Comparison of ENCODE assay signal across 26 cellular contexts in genomic region chr4:10765386-10765785, GRCh38.
"Had no signal": no experiment of that assay in that cellular context is flagged by ENCODE, and none has a peak within 500 bp of the region (broad histone marks: within the 10 kb centered on the region; RNA-seq: fewer than 3 reads in every experiment).

No MANE protein-coding gene starts in this region.

- H3K4me3 Mint-ChIP-seq: activated CD8-positive, alpha-beta memory T cell treated with anti-CD3 and anti-CD28 coated beads, Interleukin-2, amount 10 ng/mL, durations not matched to agents 7 days and 5 days; activated naive CD8-positive, alpha-beta T cell treated with anti-CD3 and anti-CD28 coated beads, Interleukin-2, amount 50 U/mL, for 24 hours; activated T-cell treated with anti-CD3 and anti-CD28 coated beads, Interleukin-2, amount 50 U/mL, for 24 hours; activated T-helper 1 cell treated with anti-CD3 and anti-CD28 coated beads, Interleukin-12 subunit alpha, Interleukin-12 subunit beta, Interleukin-2, Interleukin-4 antibody, amounts not matched to agents 30 ng/mL and 10 ng/mL and 1 ng/mL, durations not matched to agents 14 hours and 24 hours and 36 hours; T-helper 1 cell treated with Interleukin-12 subunit alpha and Interleukin-12 subunit beta and Interleukin-4 antibody, amounts not matched to agents 30 μg/mL and 1 μg/mL, for 36 hours; WTC11 had no signal

- H3K27me3 ChIP-seq: ascending aorta, body of pancreas, Peyer's patch, SJSA1 had no signal

- H3K4me1 ChIP-seq: ascending aorta, body of pancreas, Peyer's patch had no signal

- DNase-seq: activated CD4-positive, alpha-beta T cell treated with anti-CD3 and anti-CD28 coated beads for 48 hours; activated CD4-positive, alpha-beta T cell treated with anti-CD3 and anti-CD28 coated beads, Interleukin-2, amount 50 U/mL, for 48 hours; activated CD4-positive, CD25-positive, alpha-beta regulatory T cell treated with anti-CD3 and anti-CD28 coated beads, Interleukin-2, amount 50 U/mL, for 72 hours; activated CD8-positive, alpha-beta memory T cell treated with anti-CD3 and anti-CD28 coated beads, Interleukin-2, amount 10 ng/mL, durations not matched to agents 7 days and 5 days; activated effector memory CD4-positive, alpha-beta T cell treated with Interleukin-2 at 50 U/mL for 16 hours; activated naive CD4-positive, alpha-beta T cell treated with Interleukin-2 at 50 U/mL for 16 hours; activated naive CD8-positive, alpha-beta T cell treated with anti-CD3 and anti-CD28 coated beads, Interleukin-2, amount 50 U/mL, for 24 hours; activated T-cell treated with anti-CD3 and anti-CD28 coated beads, Interleukin-2, amount 50 U/mL, for 24 hours; amniotic stem cell; body of pancreas; central memory CD4-positive, alpha-beta T cell; NCI-H1048; NCI-H1694 treated with DMSO at 0.1 percent for 48 hours; NCI-H2029 treated with DMSO at 0.1 percent for 48 hours; NCI-H345; NCI-H510A; NCI-H526 treated with DMSO at 0.1 percent for 48 hours; Peyer's patch; SHP77 had no signal

- H3K36me3 Mint-ChIP-seq: activated CD8-positive, alpha-beta memory T cell treated with anti-CD3 and anti-CD28 coated beads, Interleukin-2, amount 10 ng/mL, durations not matched to agents 7 days and 5 days had no signal

- H3K27ac ChIP-seq: ascending aorta, body of pancreas, coronary artery, Peyer's patch, SJSA1 had no signal

- H3K4me1 Mint-ChIP-seq: activated CD8-positive, alpha-beta memory T cell treated with anti-CD3 and anti-CD28 coated beads, Interleukin-2, amount 10 ng/mL, durations not matched to agents 7 days and 5 days; activated naive CD8-positive, alpha-beta T cell treated with anti-CD3 and anti-CD28 coated beads, Interleukin-2, amount 50 U/mL, for 24 hours; WTC11 had no signal

- H3K27ac Mint-ChIP-seq: activated CD8-positive, alpha-beta memory T cell treated with anti-CD3 and anti-CD28 coated beads, Interleukin-2, amount 10 ng/mL, durations not matched to agents 7 days and 5 days; activated naive CD4-positive, alpha-beta T cell treated with anti-CD3 and anti-CD28 coated beads, Interleukin-2, amount 50 U/mL, for 72 hours; activated naive CD8-positive, alpha-beta T cell treated with anti-CD3 and anti-CD28 coated beads, Interleukin-2, amount 50 U/mL, for 24 hours; activated T-cell treated with anti-CD3 and anti-CD28 coated beads, Interleukin-2, amount 50 U/mL, for 24 hours; activated T-helper 1 cell treated with anti-CD3 and anti-CD28 coated beads, Interleukin-12 subunit alpha, Interleukin-12 subunit beta, Interleukin-2, Interleukin-4 antibody, amounts not matched to agents 30 ng/mL and 10 ng/mL and 1 ng/mL, durations not matched to agents 14 hours and 24 hours and 36 hours; T-helper 1 cell treated with Interleukin-12 subunit alpha and Interleukin-12 subunit beta and Interleukin-4 antibody, amounts not matched to agents 30 μg/mL and 1 μg/mL, for 36 hours; WTC11 had no signal

- H3K36me3 ChIP-seq: ascending aorta, Peyer's patch, SJSA1 had no signal

- H3K27me3 Mint-ChIP-seq: activated CD8-positive, alpha-beta memory T cell treated with anti-CD3 and anti-CD28 coated beads, Interleukin-2, amount 10 ng/mL, durations not matched to agents 7 days and 5 days; activated T-cell treated with anti-CD3 and anti-CD28 coated beads, Interleukin-2, amount 50 U/mL, for 24 hours had no signal

- H3K4me3 ChIP-seq: ascending aorta, body of pancreas, coronary artery, Peyer's patch, SJSA1 had no signal

- H3K9me3 ChIP-seq: ascending aorta, Peyer's patch, SJSA1 had no signal

- ATAC-seq: activated CD8-positive, alpha-beta memory T cell treated with anti-CD3 and anti-CD28 coated beads, Interleukin-2, amount 10 ng/mL, durations not matched to agents 7 days and 5 days; activated naive CD4-positive, alpha-beta T cell treated with anti-CD3 and anti-CD28 coated beads, Interleukin-2, amount 50 U/mL, for 72 hours; activated naive CD8-positive, alpha-beta T cell treated with anti-CD3 and anti-CD28 coated beads, Interleukin-2, amount 50 U/mL, for 24 hours; body of pancreas; WTC11 had no signal
